ENCODE assay signal across 8 cellular contexts in genomic region chr14:24146622-24146977, GRCh38. TPM values are rescaled to one million over a fixed set of nuclear protein-coding genes. Genes with fewer than 3 reads are reported as not detected.
DNase-seq lines count a peak whose midpoint lies in the region; ATAC-seq and TF ChIP-seq lines count a peak whose summit lies in the region.

No MANE protein-coding gene starts in this region.

- DNase-seq in GM12865 (ENCODE audit: low read depth) (peak; percentile 99), NCI-H128 (lab: John Stamatoyannopoulos, UW; ENCODE audit: unreplicated experiment) (peak; percentile 91), cardiac muscle cell (ENCODE audit: low read depth in 1 of 2, low spot score in 1 of 2) (peak; percentile 99), tibial nerve (ENCODE audit: low spot score in 2 of 2) (peak; percentile 80 to 88)
- DNase-seq in activated naive CD8-positive, alpha-beta T cell treated with anti-CD3 and anti-CD28 coated beads, Interleukin-2, amount 50 U/mL, for 24 hours, result peak; percentile 95

- peaks cover 10% of the 10 kb centered on the region for H3K4me1 ChIP-seq in cardiac muscle cell (ENCODE audit: low read depth)
- peaks cover 14% of the 10 kb centered on the region for H3K4me1 ChIP-seq in parathyroid adenoma
- peaks cover 4 to 62% (median 22%) of the 10 kb centered on the region in 4 donors for H3K4me1 ChIP-seq in tibial nerve

- H3K36me3 Mint-ChIP-seq in activated naive CD8-positive, alpha-beta T cell treated with anti-CD3 and anti-CD28 coated beads, Interleukin-2, amount 50 U/mL, for 24 hours (ENCODE audit: low read depth), result peaks cover 61% of the 10 kb centered on the region

- 1% methylated on average over 15 to 17 of the region's 17 CpGs for WGBS in tibial nerve, 2 donors

- H2AFZ ChIP-seq in SU-DHL-6 (ENCODE audit: low read depth, low read length, severe bottlenecking), result peak overlapping the region; percentile 31
- H2AFZ ChIP-seq in parathyroid adenoma, result peak overlapping the region; percentile 96

- H3K9me3 ChIP-seq in SU-DHL-6 (ENCODE audit: insufficient read depth, low read length) (no peaks in the 10 kb centered on the region), cardiac muscle cell (ENCODE audit: low read depth) (no peaks in the 10 kb centered on the region), parathyroid adenoma (ENCODE audit: control insufficient read depth, low read length) (no peaks in the 10 kb centered on the region), tibial nerve (no peaks in the 10 kb centered on the region)

- H3K4me2 ChIP-seq in SU-DHL-6 (ENCODE audit: low read depth, low read length, poor library complexity, severe bottlenecking), result peak overlapping the region; percentile 96
- H3K4me2 ChIP-seq in parathyroid adenoma (ENCODE audit: low read length), result peak overlapping the region; percentile 65

- TF ChIP-seq CTCF in GM12865 (IDR thresholded peaks at IDR 0.05; ENCODE audit: insufficient read depth, low read depth, low read length, missing control alignments) (no peak), SU-DHL-6 (IDR thresholded peaks at IDR 0.05; ENCODE audit: insufficient read depth, low read length, poor library complexity, severe bottlenecking) (no peak), cardiac muscle cell (IDR thresholded peaks at IDR 0.05; ENCODE audit: low read depth, low read length) (no peak), parathyroid adenoma (IDR thresholded peaks at IDR 0.05) (no peak), tibial nerve (IDR thresholded peaks at IDR 0.05) (no peak)

- peak; percentile 62 for ATAC-seq in HG02763 (IDR thresholded peaks at IDR 0.05; ENCODE audit: unreplicated experiment)
- ATAC-seq in activated naive CD8-positive, alpha-beta T cell treated with anti-CD3 and anti-CD28 coated beads, Interleukin-2, amount 50 U/mL, for 24 hours, result peak; percentile 81

- H3K9me3 Mint-ChIP-seq in activated naive CD8-positive, alpha-beta T cell treated with anti-CD3 and anti-CD28 coated beads, Interleukin-2, amount 50 U/mL, for 24 hours, result no peaks in the 10 kb centered on the region

- no peaks in the 10 kb centered on the region for H3K9me2 ChIP-seq in SU-DHL-6 (replicated peaks; ENCODE audit: insufficient read depth, low read length)

- peak overlapping the region; percentile 99 for H3K27ac Mint-ChIP-seq in activated naive CD8-positive, alpha-beta T cell treated with anti-CD3 and anti-CD28 coated beads, Interleukin-2, amount 50 U/mL, for 24 hours

- H3K36me3 ChIP-seq in SU-DHL-6 (ENCODE audit: low read length) (0 out of 2 replicates have a peak, but pooled peaks cover 6% of the 10 kb centered on the region), cardiac muscle cell (peaks cover 20% of the 10 kb centered on the region), parathyroid adenoma (ENCODE audit: control insufficient read depth, insufficient read depth, low read length) (no peaks in the 10 kb centered on the region), tibial nerve (peaks cover 5 to 40% (median 10%) of the 10 kb centered on the region in 3 donors)

- H3K27me3 ChIP-seq in SU-DHL-6 (ENCODE audit: low read length), result no peaks in the 10 kb centered on the region
- H3K27me3 ChIP-seq in cardiac muscle cell, result no peaks in the 10 kb centered on the region
- H3K27me3 ChIP-seq in parathyroid adenoma (ENCODE audit: control insufficient read depth, insufficient read depth, low read length), result no peaks in the 10 kb centered on the region
- H3K27me3 ChIP-seq in tibial nerve, result no peaks in the 10 kb centered on the region

- peaks cover 26% of the 10 kb centered on the region for H3K79me2 ChIP-seq in SU-DHL-6 (ENCODE audit: insufficient read depth, low read length)
- peaks cover 21% of the 10 kb centered on the region for H3K79me2 ChIP-seq in parathyroid adenoma

- H3K27me3 Mint-ChIP-seq in activated naive CD8-positive, alpha-beta T cell treated with anti-CD3 and anti-CD28 coated beads, Interleukin-2, amount 50 U/mL, for 24 hours, result no peaks in the 10 kb centered on the region

- H3K4me3 ChIP-seq in GM12865 (ENCODE audit: low read depth, low read length) (peak overlapping the region; percentile 96), SU-DHL-6 (ENCODE audit: insufficient read depth, low read length, poor library complexity, severe bottlenecking) (peak overlapping the region; percentile 95), cardiac muscle cell (peak overlapping the region; percentile 53), parathyroid adenoma (ENCODE audit: low read depth, low read length) (peak overlapping the region; percentile 72), tibial nerve (peak overlapping the region; percentile 82 to 98 (median 96))

- H4K20me1 ChIP-seq in SU-DHL-6 (ENCODE audit: low read depth, low read length), result no peaks in the 10 kb centered on the region

- TF ChIP-seq POLR2A in tibial nerve (IDR thresholded peaks at IDR 0.05), result no peak

- peak overlapping the region; percentile 91 for H3K9ac ChIP-seq in SU-DHL-6 (ENCODE audit: low read length)
- no peak overlapping the region for H3K9ac ChIP-seq in parathyroid adenoma

- peaks cover 10% of the 10 kb centered on the region; the same call in 1 of the 2 replicates for H3F3A ChIP-seq in SU-DHL-6 (ENCODE audit: insufficient read depth)

- H3K27ac ChIP-seq in SU-DHL-6 (ENCODE audit: low read depth, low read length) (peak overlapping the region; percentile 81), cardiac muscle cell (peak overlapping the region; percentile 69), parathyroid adenoma (peak overlapping the region; percentile 93), tibial nerve (peak overlapping the region; percentile 85 to 97 (median 92))

- peaks cover 64% of the 10 kb centered on the region for H3K4me1 Mint-ChIP-seq in activated naive CD8-positive, alpha-beta T cell treated with anti-CD3 and anti-CD28 coated beads, Interleukin-2, amount 50 U/mL, for 24 hours

- TF ChIP-seq EP300 in tibial nerve (IDR thresholded peaks at IDR 0.05), result peak in 1 of 2 donors; percentile 30

- peak overlapping the region; percentile 95 for H3K4me3 Mint-ChIP-seq in activated naive CD8-positive, alpha-beta T cell treated with anti-CD3 and anti-CD28 coated beads, Interleukin-2, amount 50 U/mL, for 24 hours

RNA-seq across cellular contexts. Expression of gene PSME2, which starts 0.2 kb away (rescaled TPM):
- total RNA-seq in cardiac muscle cell (92.3 and 97.6 TPM in 2 replicates), tibial nerve (10 to 100 TPM; 33.7 to 64.0 (median 51.9) TPM)
- polyA plus RNA-seq in cardiac muscle cell, result 311 and 331 TPM in 2 replicates

RNA-seq across cellular contexts. Expression of gene RNF31, which starts 0.7 kb away (rescaled TPM):
- total RNA-seq in cardiac muscle cell, result 81.0 and 134 TPM in 2 replicates
- 42.1 and 44.9 TPM in 2 replicates for polyA plus RNA-seq in cardiac muscle cell
- 100 to 1,000 TPM in 1 of 4 donors, 10 to 100 TPM in 3; 33.5 to 112 (median 72.9) TPM for total RNA-seq in tibial nerve

RNA-seq across cellular contexts. Expression of gene EMC9, which starts 5.2 kb away (rescaled TPM):
- 54.6 and 69.3 TPM in 2 replicates for total RNA-seq in cardiac muscle cell
- polyA plus RNA-seq in cardiac muscle cell, result 82.3 and 114 TPM in 2 replicates
- 10 to 100 TPM in 2 of 4 donors, 1 to 10 TPM in 2; 9.2 to 22.7 (median 14.4) TPM for total RNA-seq in tibial nerve

RNA-seq across cellular contexts. Expression of gene PSME1, which starts 10.6 kb away (rescaled TPM):
- 211 and 238 TPM in 2 replicates for total RNA-seq in cardiac muscle cell
- polyA plus RNA-seq in cardiac muscle cell, result 383 and 492 TPM in 2 replicates
- 100 to 1,000 TPM in 3 of 4 donors, 10 to 100 TPM in 1; 96.9 to 130 (median 110) TPM for total RNA-seq in tibial nerve

RNA-seq across cellular contexts. Expression of gene IRF9, which starts 14.5 kb away (rescaled TPM):
- total RNA-seq in cardiac muscle cell (29.1 and 33.7 TPM in 2 replicates), tibial nerve (100 to 1,000 TPM in 1 of 4 donors, 10 to 100 TPM in 3; 55.7 to 106 (median 65.8) TPM)
- polyA plus RNA-seq in cardiac muscle cell, result 27.3 and 35.4 TPM in 2 replicates

Comparison
In these comparisons a context has a peak if more than half of its experiments do, and no peak if none do; other contexts are left out.
1. Peak in every context shown above with its lines: DNase-seq, ATAC-seq, H3K4me3 ChIP-seq and H3K27ac ChIP-seq.